In the genomic region with DNA sequence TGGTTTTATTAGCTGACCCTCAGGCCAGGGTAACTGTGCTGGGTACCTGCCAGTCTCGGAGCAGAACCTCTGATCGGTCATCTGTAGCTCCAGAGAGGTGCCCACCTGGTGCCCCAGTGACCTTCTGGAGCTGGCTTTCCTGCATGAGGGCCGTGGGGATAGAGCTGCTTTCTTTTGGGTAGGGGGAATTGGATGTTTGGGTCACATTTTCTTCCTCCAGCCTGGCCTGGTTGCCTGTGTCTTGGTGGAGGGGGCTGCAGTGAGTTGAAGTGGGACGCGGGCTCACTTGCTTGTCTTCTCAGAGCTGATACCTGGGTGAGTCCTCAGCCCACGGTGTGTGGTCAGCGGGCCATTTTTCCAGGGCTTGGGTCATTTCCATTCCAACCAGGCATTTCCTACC, we compare ENCODE assay signal across 9 cellular contexts. TPM values are rescaled to one million over a fixed set of nuclear protein-coding genes. Genes with fewer than 3 reads are reported as not detected.
DNase-seq lines count a peak whose midpoint lies in the region; ATAC-seq and TF ChIP-seq lines count a peak whose summit lies in the region.
"Had no signal": no experiment of that assay in that cellular context is flagged by ENCODE, and none has a peak within 500 bp of the region (broad histone marks: within the 10 kb centered on the region; RNA-seq: fewer than 3 reads in every experiment).

No MANE protein-coding gene starts in this region.

- H3K9ac ChIP-seq in stomach smooth muscle (ENCODE audit: low read length in 2 of 2): no peak overlapping the region

- no peaks in the 10 kb centered on the region for H3K27me3 Mint-ChIP-seq in activated CD8-positive, alpha-beta memory T cell treated with anti-CD3 and anti-CD28 coated beads, Interleukin-2, amount 10 ng/mL, durations not matched to agents 7 days and 5 days
- H3K27me3 Mint-ChIP-seq in activated naive CD8-positive, alpha-beta T cell: no peaks in the 10 kb centered on the region

- no peaks in the 10 kb centered on the region for H3K9me3 ChIP-seq in left lung
- H3K9me3 ChIP-seq in stomach smooth muscle (ENCODE audit: control insufficient read depth in 2 of 2, low read length in 2 of 2): no peaks in the 10 kb centered on the region

- H3K27ac ChIP-seq in left lung (peak overlapping the region; percentile 95 to 96), stomach smooth muscle (ENCODE audit: low read length) (peak overlapping the region; percentile 31)

- H3K4me3 ChIP-seq in left lung (peak overlapping the region in 1 of 2 donors; percentile 68), stomach smooth muscle (ENCODE audit: low read length in 2 of 2) (peak overlapping the region in 1 of 2 donors; percentile 29)

- intact Hi-C loops in left lung (cut with DNase I): no loop called here

- no peaks in the 10 kb centered on the region for H3K27me3 ChIP-seq in left lung
- no peaks in the 10 kb centered on the region for H3K27me3 ChIP-seq in stomach smooth muscle (ENCODE audit: control insufficient read depth in 1 of 2, insufficient read depth in 2 of 2, low read length in 2 of 2)

- CTCF ChIA-PET in activated CD8-positive, alpha-beta memory T cell treated with anti-CD3 and anti-CD28 coated beads, Interleukin-2, amount 10 ng/mL, durations not matched to agents 7 days and 5 days (lab: Charles Lee): interaction anchor here (1.1 to 1.3 kb wide), 2 partner anchors 32 to 95 kb away, joined by 3 read pairs; no protein-coding TSS in a partner anchor

- DNase-seq in activated CD8-positive, alpha-beta memory T cell treated with anti-CD3 and anti-CD28 coated beads, Interleukin-2, amount 50 U/mL, for 48 hours: peak; percentile 48
- no peak for DNase-seq in activated CD8-positive, alpha-beta memory T cell treated with anti-CD3 and anti-CD28 coated beads, Interleukin-2, amount 10 ng/mL, durations not matched to agents 7 days and 5 days
- DNase-seq in left lung: no peak
- no peak for DNase-seq in SIG-M5 treated with dmso at 0.1 percent for 504 hours (lab: John Stamatoyannopoulos, UW; ENCODE audit: unreplicated experiment)
- DNase-seq in NCI-H2171 (lab: John Stamatoyannopoulos, UW): no peak

- no peak for TF ChIP-seq CTCF in left lung (IDR thresholded peaks at IDR 0.05)

- H3K4me3 Mint-ChIP-seq in activated CD8-positive, alpha-beta memory T cell treated with anti-CD3 and anti-CD28 coated beads, Interleukin-2, amount 10 ng/mL, durations not matched to agents 7 days and 5 days: no peak overlapping the region
- peak overlapping the region; percentile 55 for H3K4me3 Mint-ChIP-seq in activated naive CD8-positive, alpha-beta T cell

- no peak for ATAC-seq in activated CD8-positive, alpha-beta memory T cell treated with anti-CD3 and anti-CD28 coated beads, Interleukin-2, amount 10 ng/mL, durations not matched to agents 7 days and 5 days
- ATAC-seq in left lung: no peak
- ATAC-seq in GM18505 (IDR thresholded peaks at IDR 0.05; ENCODE audit: unreplicated experiment): no peak
- ATAC-seq: SK-N-SH treated with all-trans-retinoic acid at 6 μM for 48 hours had no signal

- no peak overlapping the region for H3K27ac Mint-ChIP-seq in activated CD8-positive, alpha-beta memory T cell treated with anti-CD3 and anti-CD28 coated beads, Interleukin-2, amount 10 ng/mL, durations not matched to agents 7 days and 5 days
- peak overlapping the region; percentile 68 for H3K27ac Mint-ChIP-seq in activated naive CD8-positive, alpha-beta T cell

- H3K36me3 Mint-ChIP-seq in activated CD8-positive, alpha-beta memory T cell treated with anti-CD3 and anti-CD28 coated beads, Interleukin-2, amount 10 ng/mL, durations not matched to agents 7 days and 5 days: peaks cover 4% of the 10 kb centered on the region
- no peaks in the 10 kb centered on the region for H3K36me3 Mint-ChIP-seq in activated naive CD8-positive, alpha-beta T cell

- H3K36me3 ChIP-seq in left lung: peaks cover 0 to 8% of the 10 kb centered on the region in 2 donors
- H3K36me3 ChIP-seq in stomach smooth muscle (ENCODE audit: control insufficient read depth in 2 of 2, insufficient read depth in 2 of 2, low read length in 2 of 2): no peaks in the 10 kb centered on the region

- peaks cover 28 to 86% of the 10 kb centered on the region in 2 donors for H3K4me1 ChIP-seq in left lung
- H3K4me1 ChIP-seq in stomach smooth muscle (ENCODE audit: control insufficient read depth, insufficient read depth, low read length): peaks cover 39% of the 10 kb centered on the region

- H3K4me1 Mint-ChIP-seq in activated CD8-positive, alpha-beta memory T cell treated with anti-CD3 and anti-CD28 coated beads, Interleukin-2, amount 10 ng/mL, durations not matched to agents 7 days and 5 days: peaks cover 41% of the 10 kb centered on the region
- H3K4me1 Mint-ChIP-seq in activated naive CD8-positive, alpha-beta T cell (ENCODE audit: low read depth): peaks cover 58% of the 10 kb centered on the region

- TF ChIP-seq POLR2A in GM18505 (IDR thresholded peaks at IDR 0.05; ENCODE audit: borderline replicate concordance, extremely low read depth, insufficient read depth, insufficient read length): no peak

- no peaks in the 10 kb centered on the region for H3K9me3 Mint-ChIP-seq in activated CD8-positive, alpha-beta memory T cell treated with anti-CD3 and anti-CD28 coated beads, Interleukin-2, amount 10 ng/mL, durations not matched to agents 7 days and 5 days (ENCODE audit: low read depth)
- no peaks in the 10 kb centered on the region for H3K9me3 Mint-ChIP-seq in activated naive CD8-positive, alpha-beta T cell (ENCODE audit: low read depth)

RNA-seq across cellular contexts. Expression of a gene that starts 2.6 kb away (rescaled TPM):
- 10 to 100 TPM; 14.1 to 16.6 TPM for total RNA-seq in activated CD8-positive, alpha-beta memory T cell treated with anti-CD3 and anti-CD28 coated beads, Interleukin-2, amount 10 ng/mL, durations not matched to agents 7 days and 5 days
- 10 to 100 TPM; 46.2 to 53.7 TPM for total RNA-seq in left lung
